In genomic region chr1:58983633-58984301, GRCh38 we compare ENCODE assay signal across 1 cellular context.
TF ChIP-seq lines count a peak whose summit lies in the region.

No MANE protein-coding gene starts in this region.

TF ChIP-seq in SK-N-SH treated with all-trans-retinoic acid at 6 μM for 48 hours, 23 proteins besides CTCF, POLR2A, EP300 and RAD21 (continued from another document):
- TF ChIP-seq POU6F1 (CRISPR knock-in tag; IDR thresholded peaks at IDR 0.05; ENCODE audit: borderline replicate concordance, low read depth) = no peak
- TF ChIP-seq TCF4 (CRISPR knock-in tag; IDR thresholded peaks at IDR 0.05; ENCODE audit: borderline replicate concordance) = no peak
- no peak for TF ChIP-seq OSR1 (CRISPR knock-in tag; IDR thresholded peaks at IDR 0.05)
- no peak for TF ChIP-seq ZFP3 (CRISPR knock-in tag; IDR thresholded peaks at IDR 0.05)
- TF ChIP-seq ZNF70 (CRISPR knock-in tag; IDR thresholded peaks at IDR 0.05) = no peak
- TF ChIP-seq CSDC2 (CRISPR knock-in tag; IDR thresholded peaks at IDR 0.05) = no peak
- TF ChIP-seq ZC3H10 (CRISPR knock-in tag; IDR thresholded peaks at IDR 0.05) = no peak
- TF ChIP-seq, protein P1, sequence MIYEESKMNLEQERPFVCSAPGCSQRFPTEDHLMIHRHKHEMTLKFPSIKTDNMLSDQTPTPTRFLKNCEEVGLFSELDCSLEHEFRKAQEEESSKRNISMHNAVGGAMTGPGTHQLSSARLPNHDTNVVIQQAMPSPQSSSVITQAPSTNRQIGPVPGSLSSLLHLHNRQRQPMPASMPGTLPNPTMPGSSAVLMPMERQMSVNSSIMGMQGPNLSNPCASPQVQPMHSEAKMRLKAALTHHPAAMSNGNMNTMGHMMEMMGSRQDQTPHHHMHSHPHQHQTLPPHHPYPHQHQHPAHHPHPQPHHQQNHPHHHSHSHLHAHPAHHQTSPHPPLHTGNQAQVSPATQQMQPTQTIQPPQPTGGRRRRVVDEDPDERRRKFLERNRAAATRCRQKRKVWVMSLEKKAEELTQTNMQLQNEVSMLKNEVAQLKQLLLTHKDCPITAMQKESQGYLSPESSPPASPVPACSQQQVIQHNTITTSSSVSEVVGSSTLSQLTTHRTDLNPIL (CRISPR knock-in tag; IDR thresholded peaks at IDR 0.05; ENCODE audit: low read depth) = no peak
- no peak for TF ChIP-seq ZNF565 (CRISPR knock-in tag; conservative IDR thresholded peaks at IDR 0.05; ENCODE audit: low read depth)
- no peak for TF ChIP-seq PPARA (CRISPR knock-in tag; IDR thresholded peaks at IDR 0.05; ENCODE audit: borderline replicate concordance)
- TF ChIP-seq, protein P2, sequence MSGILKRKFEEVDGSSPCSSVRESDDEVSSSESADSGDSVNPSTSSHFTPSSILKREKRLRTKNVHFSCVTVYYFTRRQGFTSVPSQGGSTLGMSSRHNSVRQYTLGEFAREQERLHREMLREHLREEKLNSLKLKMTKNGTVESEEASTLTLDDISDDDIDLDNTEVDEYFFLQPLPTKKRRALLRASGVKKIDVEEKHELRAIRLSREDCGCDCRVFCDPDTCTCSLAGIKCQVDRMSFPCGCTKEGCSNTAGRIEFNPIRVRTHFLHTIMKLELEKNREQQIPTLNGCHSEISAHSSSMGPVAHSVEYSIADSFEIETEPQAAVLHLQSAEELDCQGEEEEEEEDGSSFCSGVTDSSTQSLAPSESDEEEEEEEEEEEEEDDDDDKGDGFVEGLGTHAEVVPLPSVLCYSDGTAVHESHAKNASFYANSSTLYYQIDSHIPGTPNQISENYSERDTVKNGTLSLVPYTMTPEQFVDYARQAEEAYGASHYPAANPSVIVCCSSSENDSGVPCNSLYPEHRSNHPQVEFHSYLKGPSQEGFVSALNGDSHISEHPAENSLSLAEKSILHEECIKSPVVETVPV (CRISPR knock-in tag; IDR thresholded peaks at IDR 0.05) = no peak
